In genomic region chr11:113773092-113773415, GRCh38 we compare ENCODE assay signal across 8 cellular contexts. TPM values are rescaled to one million over a fixed set of nuclear protein-coding genes. Genes with fewer than 3 reads are reported as not detected.
DNase-seq lines count a peak whose midpoint lies in the region; ATAC-seq and TF ChIP-seq lines count a peak whose summit lies in the region.

No MANE protein-coding gene starts in this region.

- peak overlapping the region; percentile 73 to 77 for H3K4me3 ChIP-seq in prostate gland

- intact Hi-C loops in CD4-positive, alpha-beta T cell (cut with DNase I, micrococcal nuclease): loop anchor here (2.0 to 10.0 kb wide), 9 partner anchors 102 to 1698 kb away; partner anchors contain the start of genes TTC12 (in 2 of the 2), NKAPD1 (in 1 of the 2), PIH1D2 (in 1 of the 2) and REXO2 (in 1 of the 2)
- intact Hi-C loops in Right ventricle myocardium superior (cut with DNase I): no loop called here
- intact Hi-C loops in prostate gland (cut with DNase I): loop anchor here (10.0 kb wide), 1 partner anchor 102 kb away; the partner anchor contains the start of gene USP28

- CTCF ChIA-PET in CD4-positive, alpha-beta T cell (lab: Charles Lee): interaction anchor here (0.6 to 1.5 kb wide), 4 partner anchors 8 to 1493 kb away, joined by 3 to 4 read pairs (median 3); no protein-coding TSS in a partner anchor

- no peaks in the 10 kb centered on the region for H3K27me3 Mint-ChIP-seq in CD4-positive, alpha-beta T cell

- no peaks in the 10 kb centered on the region for H3K4me1 ChIP-seq in prostate gland (replicated peaks)

- under 1% methylated on average over 10 of the region's 10 CpGs for WGBS in prostate gland

- no peak for TF ChIP-seq CTCF in CD4-positive, alpha-beta T cell (IDR thresholded peaks at IDR 0.05)
- TF ChIP-seq CTCF in VCaP (conservative IDR thresholded peaks at IDR 0.05) (no peak), prostate gland (IDR thresholded peaks at IDR 0.05) (no peak)

- ATAC-seq in CD4-positive, alpha-beta T cell (ENCODE audit: poor library complexity): no peak
- ATAC-seq in HG02588 (IDR thresholded peaks at IDR 0.05; ENCODE audit: unreplicated experiment) (peak; percentile 1), Right ventricle myocardium superior (ENCODE audit: poor library complexity) (peak; percentile 31)

- peaks cover 32% of the 10 kb centered on the region for H3K4me1 Mint-ChIP-seq in CD4-positive, alpha-beta T cell (ENCODE audit: low read depth)

- no peaks in the 10 kb centered on the region for H3K9me3 ChIP-seq in CD4-positive, alpha-beta T cell (ENCODE audit: control insufficient read depth, low read length)
- H3K9me3 ChIP-seq in prostate gland: no peaks in the 10 kb centered on the region

- no peak for DNase-seq in CD4-positive, alpha-beta T cell
- DNase-seq in Right ventricle myocardium superior (peak; percentile 48), prostate gland (ENCODE audit: low spot score) (peak; percentile 35), SW 1271 (lab: John Stamatoyannopoulos, UW) (no peak), UCSD-AML1 (lab: John Stamatoyannopoulos, UW; ENCODE audit: unreplicated experiment) (no peak), NCI-H1417 treated with DMSO at 0.1 percent for 48 hours (lab: John Stamatoyannopoulos, UW) (no peak)

- H3K36me3 ChIP-seq in prostate gland: no peaks in the 10 kb centered on the region

- H3K4me3 Mint-ChIP-seq in CD4-positive, alpha-beta T cell: peak overlapping the region; percentile 95

- no peak for TF ChIP-seq POLR2A in prostate gland (IDR thresholded peaks at IDR 0.05)

- peak overlapping the region; percentile 19 for H3K27ac ChIP-seq in CD4-positive, alpha-beta T cell (ENCODE audit: low read depth, low read length)
- H3K27ac ChIP-seq in VCaP (peak overlapping the region; percentile 82), prostate gland (peak overlapping the region; percentile 77 to 82)

- H3K36me3 Mint-ChIP-seq in CD4-positive, alpha-beta T cell (ENCODE audit: low read depth): peaks cover 31% of the 10 kb centered on the region

- H3K9me3 Mint-ChIP-seq in CD4-positive, alpha-beta T cell: no peaks in the 10 kb centered on the region

- peak overlapping the region; percentile 84 for H3K27ac Mint-ChIP-seq in CD4-positive, alpha-beta T cell

- POLR2A ChIA-PET in CD4-positive, alpha-beta T cell (lab: Charles Lee): interaction anchor here (0.9 kb wide), 2 partner anchors 102 to 459 kb away, joined by 3 read pairs; partner anchors contain the start of genes TTC12 and USP28

- no peaks in the 10 kb centered on the region for H3K27me3 ChIP-seq in CD4-positive, alpha-beta T cell (ENCODE audit: control insufficient read depth, insufficient read depth, low read length)
- H3K27me3 ChIP-seq in prostate gland (replicated peaks; ENCODE audit: insufficient read depth): no peaks in the 10 kb centered on the region

RNA-seq across cellular contexts. Expression of gene ZW10, which starts 0.4 kb away (rescaled TPM):
- total RNA-seq in CD4-positive, alpha-beta T cell: 1 to 10 TPM; 2.0 to 2.2 TPM
- total RNA-seq in Right ventricle myocardium superior (8.4 TPM), prostate gland (10 to 100 TPM; 10.2 to 11.6 TPM)

RNA-seq across cellular contexts. Expression of gene CLDN25, which starts 6.5 kb away (rescaled TPM):
- not detected for total RNA-seq in CD4-positive, alpha-beta T cell
- not detected for total RNA-seq in Right ventricle myocardium superior
- total RNA-seq in prostate gland: not detected

Comparison
In these comparisons a context has a peak if more than half of its experiments do, and no peak if none do; other contexts are left out.
1. DNase-seq: peak in Right ventricle myocardium superior (single experiment) and prostate gland (single experiment); none in CD4-positive, alpha-beta T cell (0 of 10), SW 1271 (0 of 2), UCSD-AML1 (single experiment) and NCI-H1417 treated with DMSO at 0.1 percent for 48 hours (single experiment).
2. H3K27ac ChIP-seq: peak in every context shown above with its lines; median percentile 82 in VCaP; 80 in prostate gland; 19 in CD4-positive, alpha-beta T cell.